In genomic region chr3:13954266-13954665, GRCh38 we compare ENCODE assay signal across 25 cellular contexts.
"Had no signal": no experiment of that assay in that cellular context is flagged by ENCODE, and none has a peak within 500 bp of the region (broad histone marks: within the 10 kb centered on the region; RNA-seq: fewer than 3 reads in every experiment).

No MANE protein-coding gene starts in this region.

- H3K27me3 ChIP-seq: stomach, suprapubic skin, testis, thyroid gland, tibial artery, tibial nerve, transverse colon, upper lobe of left lung, upper lobe of right lung, uterus, vagina had no signal

- H3K4me1 ChIP-seq: stomach, suprapubic skin, testis, thyroid gland, tibial artery, tibial nerve, transverse colon, upper lobe of left lung, upper lobe of right lung, uterus, vagina had no signal

- H3K9me3 ChIP-seq: stomach, suprapubic skin, testis, thoracic aorta, thyroid gland, tibial artery, transverse colon, upper lobe of left lung, upper lobe of right lung, uterus, vagina had no signal

- H3K4me3 ChIP-seq: stomach, suprapubic skin, testis, thoracic aorta, thyroid gland, tibial artery, tibial nerve, transverse colon, upper lobe of left lung, upper lobe of right lung, uterus, vagina had no signal

- FAIRE-seq: urothelium cell line had no signal

- H3K36me3 ChIP-seq: stomach, suprapubic skin, thoracic aorta, thyroid gland, tibial artery, tibial nerve, transverse colon, upper lobe of left lung, upper lobe of right lung, uterus, vagina had no signal

- H3K27ac ChIP-seq: stomach, suprapubic skin, testis, thoracic aorta, thyroid gland, tibial artery, tibial nerve, transverse colon, upper lobe of left lung, upper lobe of right lung, uterus, vagina had no signal

- DNase-seq: stimulated activated CD4-positive, alpha-beta T cell treated with anti-CD3 and anti-CD28 coated beads, Interleukin-2, amount 100 ng/mL, for 48 hours; stimulated activated CD4-positive, alpha-beta T cell treated with anti-CD3 and anti-CD28 coated beads, Interleukin-4, amount 100 ng/mL, for 1 hour; stimulated activated CD4-positive, alpha-beta T cell treated with anti-CD3 and anti-CD28 coated beads, Interleukin-4, amount 100 ng/mL, for 24 hours; stimulated activated CD4-positive, alpha-beta T cell treated with anti-CD3 and anti-CD28 coated beads, Interleukin-4, amount 100 ng/mL, for 4 hours; stimulated activated CD8-positive, alpha-beta memory T cell treated with anti-CD3 and anti-CD28 coated beads, Interleukin-4, amount 100 ng/mL, for 48 hours; stimulated activated naive B cell treated with anti-CD40 and anti-IgM and Interleukin-4, amounts not matched to agents 10 μg/mL and 1 μg/mL and 100 μg/mL, for 72 hours; stimulated activated naive CD4-positive, alpha-beta T cell; stimulated activated naive CD4-positive, alpha-beta T cell treated with Interleukin-2 at 50 U/mL for 16 hours; stimulated activated naive CD8-positive, alpha-beta T cell treated with anti-CD3 and anti-CD28 coated beads, Interleukin-15, amount 100 ng/mL, for 72 hours; stimulated activated naive CD8-positive, alpha-beta T cell treated with anti-CD3 and anti-CD28 coated beads, Interleukin-15, Interleukin-2, amounts not matched to agents 100 U/mL and 50 U/mL, for 24 hours; stomach; substantia nigra; testis; thyroid gland; tibial artery; transverse colon; upper lobe of left lung; upper lobe of right lung; uterus had no signal

- ATAC-seq: stimulated activated effector memory CD8-positive, alpha-beta T cell treated with anti-CD3 and anti-CD28 coated beads, Interleukin-12 subunit alpha, Interleukin-12 subunit beta, amount 100 ng/mL, for 72 hours; stimulated activated naive B cell treated with anti-CD40 and anti-IgM and Interleukin-4, amounts not matched to agents 10 μg/mL and 1 μg/mL and 100 μg/mL, for 72 hours; stimulated activated naive CD8-positive, alpha-beta T cell treated with anti-CD3 and anti-CD28 coated beads, Interleukin-15, amount 100 ng/mL, for 72 hours; stimulated activated naive CD8-positive, alpha-beta T cell treated with anti-CD3 and anti-CD28 coated beads, Interleukin-15, Interleukin-2, amounts not matched to agents 100 U/mL and 50 U/mL, for 24 hours; upper lobe of right lung had no signal
